Comparison of ENCODE assay signal across 19 cellular contexts in genomic region chr3:56688191-56688590, GRCh38. TPM values are rescaled to one million over a fixed set of nuclear protein-coding genes. Genes with fewer than 3 reads are reported as not detected.
A peak's percentile ranks its signal among the peaks of the same experiment; 100 is the strongest.
DNase-seq lines count a peak whose midpoint lies in the region; ATAC-seq and TF ChIP-seq lines count a peak whose summit lies in the region.
"Had no signal": no experiment of that assay in that cellular context is flagged by ENCODE, and none has a peak within 500 bp of the region (broad histone marks: within the 10 kb centered on the region; RNA-seq: fewer than 3 reads in every experiment).

No MANE protein-coding gene starts in this region.

- no peaks in the 10 kb centered on the region for H3K27me3 ChIP-seq in stomach
- H3K27me3 ChIP-seq: pancreas had no signal

- peak; percentile 76 for DNase-seq in GM10266 (ENCODE audit: extremely low spot score)
- DNase-seq in stomach = no peak
- no peak for DNase-seq in NCI-H510A (lab: John Stamatoyannopoulos, UW)
- no peak for DNase-seq in hippocampal formation (lab: John Stamatoyannopoulos, UW)
- no peak for DNase-seq in NCI-H146 treated with DMSO at 0.1 percent for 48 hours (lab: John Stamatoyannopoulos, UW; ENCODE audit: unreplicated experiment)
- DNase-seq: activated naive CD4-positive, alpha-beta T cell; foreskin melanocyte; IMR-90; left ventricle myocardium inferior; NCI-H1105; NK-92 treated with Interleukin-12 subunit alpha and Interleukin-12 subunit beta, amount 100 ng/mL, for 24 hours; pancreas; SHP77; stimulated activated naive CD4-positive, alpha-beta T cell; T-helper 17 cell had no signal

- H3K4me1 ChIP-seq in stomach = peaks cover 0 to 10% (median 6%) of the 10 kb centered on the region in 4 donors
- H3K4me1 ChIP-seq: pancreas had no signal

- no peak for TF ChIP-seq CTCF in GM10266 (IDR thresholded peaks at IDR 0.05; ENCODE audit: control insufficient read depth, insufficient read depth, low read depth, missing control alignments)
- TF ChIP-seq CTCF in stomach (IDR thresholded peaks at IDR 0.05) = no peak

- TF ChIP-seq EP300 in stomach (IDR thresholded peaks at IDR 0.05) = no peak

- intact Hi-C loops in stomach (cut with DNase I; ENCODE audit: low total_unique reads) = no loop called here

- no peaks in the 10 kb centered on the region for H3K36me3 ChIP-seq in stomach
- H3K36me3 ChIP-seq: left ventricle myocardium inferior, pancreas had no signal

- H3K27ac ChIP-seq in stomach = no peak overlapping the region
- H3K27ac ChIP-seq: coronary artery, left ventricle myocardium inferior, pancreas had no signal

- TF ChIP-seq POLR2A in stomach (IDR thresholded peaks at IDR 0.05) = no peak

- WGBS in stomach, 5 donors = 74 to 91% (median 76%) methylated on average over 1 of the region's 1 CpG

- no peak overlapping the region for H3K4me3 ChIP-seq in stomach
- H3K4me3 ChIP-seq: coronary artery, left ventricle myocardium inferior, pancreas had no signal

- peak; percentile 61 for ATAC-seq in GM19035 (IDR thresholded peaks at IDR 0.05; ENCODE audit: unreplicated experiment)
- peak; percentile 69 for ATAC-seq in HG02759 (IDR thresholded peaks at IDR 0.05; ENCODE audit: unreplicated experiment)
- peak; percentile 49 for ATAC-seq in HG03521 (IDR thresholded peaks at IDR 0.05; ENCODE audit: unreplicated experiment)
- ATAC-seq: pancreas, T-helper 17 cell had no signal

- H3K9me3 ChIP-seq in stomach = no peaks in the 10 kb centered on the region
- H3K9me3 ChIP-seq: left ventricle myocardium inferior, pancreas had no signal

RNA-seq across cellular contexts. Expression of gene TASOR, which starts 5.1 kb away (rescaled TPM):
- 100 to 1,000 TPM in 2 of 5 donors, 10 to 100 TPM in 3; 30.1 to 223 (median 73.2) TPM for total RNA-seq in stomach
- polyA plus RNA-seq in stomach = 10 to 100 TPM; 13.0 to 17.0 (median 16.2) TPM
